1 cellular context compared by ENCODE assay signal in genomic region chr19:18423258-18424020, GRCh38.
TF ChIP-seq lines count a peak whose summit lies in the region.

No MANE protein-coding gene starts in this region.

TF ChIP-seq in H1, 55 proteins besides CTCF, POLR2A, EP300 and RAD21:
- TF ChIP-seq SP4 (IDR thresholded peaks at IDR 0.05; ENCODE audit: low read length) (no peak), CTBP2 (IDR thresholded peaks at IDR 0.05; ENCODE audit: borderline replicate concordance, insufficient read depth, insufficient read length, low read length) (no peak), SP2 (IDR thresholded peaks at IDR 0.05; ENCODE audit: low read length) (no peak), MAX (IDR thresholded peaks at IDR 0.05) (no peak), GABPA (IDR thresholded peaks at IDR 0.05; ENCODE audit: borderline replicate concordance, insufficient read depth, low read length) (no peak), EZH2 (IDR thresholded peaks at IDR 0.05; ENCODE audit: low read depth, low read length, severe bottlenecking) (no peak), CHD7 (IDR thresholded peaks at IDR 0.05; ENCODE audit: insufficient replicate concordance, low read length) (no peak), FOSL1 (IDR thresholded peaks at IDR 0.05; ENCODE audit: insufficient read depth, low read depth, low read length) (no peak), HDAC6 (IDR thresholded peaks at IDR 0.05; ENCODE audit: low read depth, low read length) (no peak), TEAD4 (IDR thresholded peaks at IDR 0.05; ENCODE audit: low read depth, low read length) (no peak), CHD2 (IDR thresholded peaks at IDR 0.05; ENCODE audit: low read length) (no peak), YY1 (IDR thresholded peaks at IDR 0.05; ENCODE audit: low read depth, low read length) (no peak), BRCA1 (IDR thresholded peaks at IDR 0.05; ENCODE audit: low read depth, low read length) (no peak)
